Comparison of ENCODE assay signal across 1 cellular context in the genomic region with DNA sequence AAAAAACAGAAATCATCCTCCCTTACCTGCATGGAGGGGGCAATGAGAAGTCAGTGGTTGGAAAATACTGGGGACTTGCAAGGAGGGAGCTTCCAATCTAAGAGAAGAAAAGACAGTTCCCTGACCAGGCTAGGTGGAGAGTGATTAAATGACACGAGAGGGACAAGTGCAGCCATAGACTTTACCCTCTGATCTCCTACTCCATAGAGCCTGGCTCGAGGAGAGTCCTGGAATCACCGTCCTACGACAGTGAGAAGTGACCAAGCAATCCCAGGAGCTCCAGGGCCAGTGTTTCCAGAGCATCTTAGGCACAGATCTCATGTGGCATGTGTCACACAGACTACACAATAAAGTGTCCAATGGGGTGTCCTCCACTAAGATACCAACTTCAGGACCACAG.
TF ChIP-seq lines count a peak whose summit lies in the region.

No MANE protein-coding gene starts in this region.

TF ChIP-seq in HepG2, 621 proteins besides CTCF, POLR2A, EP300 and RAD21 (continued from another document):
- TF ChIP-seq, protein P1, sequence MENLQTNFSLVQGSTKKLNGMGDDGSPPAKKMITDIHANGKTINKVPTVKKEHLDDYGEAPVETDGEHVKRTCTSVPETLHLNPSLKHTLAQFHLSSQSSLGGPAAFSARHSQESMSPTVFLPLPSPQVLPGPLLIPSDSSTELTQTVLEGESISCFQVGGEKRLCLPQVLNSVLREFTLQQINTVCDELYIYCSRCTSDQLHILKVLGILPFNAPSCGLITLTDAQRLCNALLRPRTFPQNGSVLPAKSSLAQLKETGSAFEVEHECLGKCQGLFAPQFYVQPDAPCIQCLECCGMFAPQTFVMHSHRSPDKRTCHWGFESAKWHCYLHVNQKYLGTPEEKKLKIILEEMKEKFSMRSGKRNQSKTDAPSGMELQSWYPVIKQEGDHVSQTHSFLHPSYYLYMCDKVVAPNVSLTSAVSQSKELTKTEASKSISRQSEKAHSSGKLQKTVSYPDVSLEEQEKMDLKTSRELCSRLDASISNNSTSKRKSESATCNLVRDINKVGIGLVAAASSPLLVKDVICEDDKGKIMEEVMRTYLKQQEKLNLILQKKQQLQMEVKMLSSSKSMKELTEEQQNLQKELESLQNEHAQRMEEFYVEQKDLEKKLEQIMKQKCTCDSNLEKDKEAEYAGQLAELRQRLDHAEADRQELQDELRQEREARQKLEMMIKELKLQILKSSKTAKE (CRISPR knock-in tag; IDR thresholded peaks at IDR 0.05; ENCODE audit: borderline replicate concordance) = no peak
- no peak for TF ChIP-seq ZFAT (CRISPR knock-in tag; conservative IDR thresholded peaks at IDR 0.05)
- no peak for TF ChIP-seq MTA1 (CRISPR knock-in tag; IDR thresholded peaks at IDR 0.05; ENCODE audit: borderline replicate concordance)
- no peak for TF ChIP-seq ZNF431 (CRISPR knock-in tag; IDR thresholded peaks at IDR 0.05; ENCODE audit: borderline replicate concordance, low read depth)
- TF ChIP-seq ZNF235 (CRISPR knock-in tag; IDR thresholded peaks at IDR 0.05; ENCODE audit: borderline replicate concordance) = no peak
- no peak for TF ChIP-seq SP140L (CRISPR knock-in tag; IDR thresholded peaks at IDR 0.05; ENCODE audit: borderline replicate concordance)
- TF ChIP-seq, protein P2, sequence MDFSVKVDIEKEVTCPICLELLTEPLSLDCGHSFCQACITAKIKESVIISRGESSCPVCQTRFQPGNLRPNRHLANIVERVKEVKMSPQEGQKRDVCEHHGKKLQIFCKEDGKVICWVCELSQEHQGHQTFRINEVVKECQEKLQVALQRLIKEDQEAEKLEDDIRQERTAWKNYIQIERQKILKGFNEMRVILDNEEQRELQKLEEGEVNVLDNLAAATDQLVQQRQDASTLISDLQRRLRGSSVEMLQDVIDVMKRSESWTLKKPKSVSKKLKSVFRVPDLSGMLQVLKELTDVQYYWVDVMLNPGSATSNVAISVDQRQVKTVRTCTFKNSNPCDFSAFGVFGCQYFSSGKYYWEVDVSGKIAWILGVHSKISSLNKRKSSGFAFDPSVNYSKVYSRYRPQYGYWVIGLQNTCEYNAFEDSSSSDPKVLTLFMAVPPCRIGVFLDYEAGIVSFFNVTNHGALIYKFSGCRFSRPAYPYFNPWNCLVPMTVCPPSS (IDR thresholded peaks at IDR 0.05) = no peak
- no peak for TF ChIP-seq ELF3 (CRISPR knock-in tag; IDR thresholded peaks at IDR 0.05)
- no peak for TF ChIP-seq TBP (CRISPR knock-in tag; IDR thresholded peaks at IDR 0.05)
- TF ChIP-seq SOX6 (IDR thresholded peaks at IDR 0.05) = no peak
- TF ChIP-seq SOX6 (CRISPR knock-in tag; IDR thresholded peaks at IDR 0.05) = no peak
- TF ChIP-seq ZNF768 (CRISPR knock-in tag; IDR thresholded peaks at IDR 0.05) = no peak
- TF ChIP-seq DPF2 (CRISPR knock-in tag; IDR thresholded peaks at IDR 0.05; ENCODE audit: borderline replicate concordance, low read depth) = no peak
- no peak for TF ChIP-seq SUZ12 (IDR thresholded peaks at IDR 0.05; ENCODE audit: low read depth, low read length)
